In genomic region chr3:120416868-120417267, GRCh38 we compare ENCODE assay signal across 7 cellular contexts. TPM values are rescaled to one million over a fixed set of nuclear protein-coding genes. Genes with fewer than 3 reads are reported as not detected.
DNase-seq lines count a peak whose midpoint lies in the region; ATAC-seq and TF ChIP-seq lines count a peak whose summit lies in the region.

No MANE protein-coding gene starts in this region.

- peaks cover 0 to 27% (median 2%) of the 10 kb centered on the region in 4 donors for H3K4me1 ChIP-seq in right lobe of liver
- peaks cover 0 to 9% of the 10 kb centered on the region in 2 donors for H3K4me1 ChIP-seq in aorta (ENCODE audit: control insufficient read depth in 1 of 2, insufficient read depth in 2 of 2, low read length in 2 of 2)

- no peak overlapping the region for H3K27ac Mint-ChIP-seq in activated CD8-positive, alpha-beta T cell treated with anti-CD3 and anti-CD28 coated beads for 36 hours
- H3K27ac Mint-ChIP-seq in nephron progenitor cell: no peak overlapping the region

- no peak for TF ChIP-seq POLR2A in right lobe of liver (IDR thresholded peaks at IDR 0.05)

- peak overlapping the region; percentile 81 for H3K4me3 Mint-ChIP-seq in activated CD8-positive, alpha-beta T cell treated with anti-CD3 and anti-CD28 coated beads for 36 hours
- H3K4me3 Mint-ChIP-seq in nephron progenitor cell: no peak overlapping the region

- no peak for TF ChIP-seq CTCF in activated CD8-positive, alpha-beta T cell treated with anti-CD3 and anti-CD28 coated beads for 36 hours (IDR thresholded peaks at IDR 0.05)
- TF ChIP-seq CTCF in right lobe of liver (IDR thresholded peaks at IDR 0.05) (no peak), nephron progenitor cell (IDR thresholded peaks at IDR 0.05) (no peak)

- CTCF ChIA-PET in activated CD8-positive, alpha-beta T cell treated with anti-CD3 and anti-CD28 coated beads for 36 hours (lab: Charles Lee): interaction anchor here (0.6 to 4.6 kb wide), 64 partner anchors 8 to 607 kb away, joined by 3 to 131 read pairs (median 5); partner anchors contain the start of genes LRRC58 and NDUFB4

- no peaks in the 10 kb centered on the region for H3K36me3 ChIP-seq in right lobe of liver
- peaks cover 2 to 6% of the 10 kb centered on the region in 2 donors for H3K36me3 ChIP-seq in aorta (ENCODE audit: control insufficient read depth in 1 of 2, insufficient read depth in 2 of 2, low read length in 1 of 2)

- H3K9me3 ChIP-seq in right lobe of liver: no peaks in the 10 kb centered on the region
- H3K9me3 ChIP-seq in aorta (ENCODE audit: control insufficient read depth, low read length): no peaks in the 10 kb centered on the region

- H3K36me3 Mint-ChIP-seq in activated CD8-positive, alpha-beta T cell treated with anti-CD3 and anti-CD28 coated beads for 36 hours (ENCODE audit: low read depth): no peaks in the 10 kb centered on the region
- H3K36me3 Mint-ChIP-seq in nephron progenitor cell (ENCODE audit: low read depth): peaks cover 40% of the 10 kb centered on the region

- intact Hi-C loops in activated CD8-positive, alpha-beta T cell treated with anti-CD3 and anti-CD28 coated beads for 36 hours (cut with micrococcal nuclease): loop anchor here (1.0 to 5.0 kb wide), 3 partner anchors 70 to 173 kb away; partner anchors contain the start of gene LRRC58
- intact Hi-C loops in right lobe of liver (cut with DNase I) (loop anchor here (5.0 to 10.0 kb wide), 3 partner anchors 140 to 172 kb away; no protein-coding TSS in a partner anchor), aorta (cut with DNase I) (loop anchor here (1.0 to 10.0 kb wide), 7 partner anchors 62 to 172 kb away; no protein-coding TSS in a partner anchor), posterior vena cava (cut with DNase I) (loop anchor here in 1 of 2 donors (2.0 to 5.0 kb wide), 2 partner anchors 140 to 175 kb away; no protein-coding TSS in a partner anchor)

- DNase-seq in activated CD8-positive, alpha-beta T cell treated with anti-CD3 and anti-CD28 coated beads for 36 hours: no peak
- DNase-seq in right lobe of liver (no peak), aorta (no peak), posterior vena cava (ENCODE audit: low spot score) (no peak), nephron progenitor cell (no peak)

- H3K27me3 ChIP-seq in right lobe of liver (no peaks in the 10 kb centered on the region), aorta (ENCODE audit: control insufficient read depth in 1 of 2, insufficient read depth in 2 of 2, low read length in 1 of 2) (no peaks in the 10 kb centered on the region)

- ATAC-seq in GM19043 (IDR thresholded peaks at IDR 0.05; ENCODE audit: low read depth, unreplicated experiment) (peak; percentile 6), HG02884 (IDR thresholded peaks at IDR 0.05; ENCODE audit: unreplicated experiment) (peak; percentile 19), right lobe of liver (peak; percentile 2 to 10 (median 6)), aorta (ENCODE audit: low FRiP score) (peak; percentile 4)
- peak; percentile 31 for ATAC-seq in activated CD8-positive, alpha-beta T cell treated with anti-CD3 and anti-CD28 coated beads for 36 hours

- no peaks in the 10 kb centered on the region for H3K9me3 Mint-ChIP-seq in activated CD8-positive, alpha-beta T cell treated with anti-CD3 and anti-CD28 coated beads for 36 hours
- no peaks in the 10 kb centered on the region for H3K9me3 Mint-ChIP-seq in nephron progenitor cell

- H3K4me1 Mint-ChIP-seq in activated CD8-positive, alpha-beta T cell treated with anti-CD3 and anti-CD28 coated beads for 36 hours (ENCODE audit: low read depth): peaks cover 6% of the 10 kb centered on the region
- H3K4me1 Mint-ChIP-seq in nephron progenitor cell: peaks cover 57% of the 10 kb centered on the region

- H3K27ac ChIP-seq in right lobe of liver (peak overlapping the region in 1 of 3 donors; percentile 33), aorta (ENCODE audit: low read depth in 1 of 2, low read length in 2 of 2) (peak overlapping the region in 1 of 2 donors; percentile 9)

- POLR2A ChIA-PET in activated CD8-positive, alpha-beta T cell treated with anti-CD3 and anti-CD28 coated beads for 36 hours (lab: Charles Lee): interaction anchor here (0.6 to 1.3 kb wide), 2 partner anchors 67 to 179 kb away, joined by 3 to 4 read pairs; partner anchors contain the start of gene NDUFB4

- H3K4me3 ChIP-seq in right lobe of liver: peak overlapping the region in 1 of 3 donors; percentile 18
- H3K4me3 ChIP-seq in aorta (ENCODE audit: low read length in 2 of 2): no peak overlapping the region

- no peaks in the 10 kb centered on the region for H3K27me3 Mint-ChIP-seq in activated CD8-positive, alpha-beta T cell treated with anti-CD3 and anti-CD28 coated beads for 36 hours
- H3K27me3 Mint-ChIP-seq in nephron progenitor cell (ENCODE audit: low read depth, poor library complexity): peaks cover 8% of the 10 kb centered on the region

- WGBS in right lobe of liver (ENCODE audit: insufficient coverage, low coverage, low lambda C conversion rate, missing lambda C conversion rate): 18% methylated on average over 2 of the region's 2 CpGs
- WGBS in aorta, 2 donors: 0 to 5% methylated on average over 2 of the region's 2 CpGs

RNA-seq across cellular contexts. Expression of gene FSTL1, which starts 33.9 kb away (rescaled TPM):
- total RNA-seq in activated CD8-positive, alpha-beta T cell treated with anti-CD3 and anti-CD28 coated beads for 36 hours: 1 to 10 TPM; 1.0 to 2.9 TPM
- total RNA-seq in right lobe of liver (10 to 100 TPM; 32.8 to 50.0 (median 45.5) TPM), aorta (100 to 1,000 TPM; 716 to 833 TPM), posterior vena cava (1,000 to 10,000 TPM in 1 of 2 donors, 100 to 1,000 TPM in 1; 548 to 1,310 TPM)
- 100 to 1,000 TPM; 103 to 319 TPM for polyA plus RNA-seq in aorta

Comparison
In these comparisons a context has a peak if more than half of its experiments do, and no peak if none do; other contexts are left out.
1. RNA of gene FSTL1, which starts 33.9 kb away (total RNA-seq): 548 to 1,310 TPM in posterior vena cava and 716 to 833 TPM in aorta; 32.8 to 50.0 TPM in right lobe of liver and 1.0 to 2.9 TPM in activated CD8-positive, alpha-beta T cell treated with anti-CD3 and anti-CD28 coated beads for 36 hours; every median in the first group is over 10 times any median in the second.
2. Peak in every context shown above with its lines, with median percentiles within 50 percentile points of each other: ATAC-seq.